8 cellular contexts compared by ENCODE assay signal in the genomic region with DNA sequence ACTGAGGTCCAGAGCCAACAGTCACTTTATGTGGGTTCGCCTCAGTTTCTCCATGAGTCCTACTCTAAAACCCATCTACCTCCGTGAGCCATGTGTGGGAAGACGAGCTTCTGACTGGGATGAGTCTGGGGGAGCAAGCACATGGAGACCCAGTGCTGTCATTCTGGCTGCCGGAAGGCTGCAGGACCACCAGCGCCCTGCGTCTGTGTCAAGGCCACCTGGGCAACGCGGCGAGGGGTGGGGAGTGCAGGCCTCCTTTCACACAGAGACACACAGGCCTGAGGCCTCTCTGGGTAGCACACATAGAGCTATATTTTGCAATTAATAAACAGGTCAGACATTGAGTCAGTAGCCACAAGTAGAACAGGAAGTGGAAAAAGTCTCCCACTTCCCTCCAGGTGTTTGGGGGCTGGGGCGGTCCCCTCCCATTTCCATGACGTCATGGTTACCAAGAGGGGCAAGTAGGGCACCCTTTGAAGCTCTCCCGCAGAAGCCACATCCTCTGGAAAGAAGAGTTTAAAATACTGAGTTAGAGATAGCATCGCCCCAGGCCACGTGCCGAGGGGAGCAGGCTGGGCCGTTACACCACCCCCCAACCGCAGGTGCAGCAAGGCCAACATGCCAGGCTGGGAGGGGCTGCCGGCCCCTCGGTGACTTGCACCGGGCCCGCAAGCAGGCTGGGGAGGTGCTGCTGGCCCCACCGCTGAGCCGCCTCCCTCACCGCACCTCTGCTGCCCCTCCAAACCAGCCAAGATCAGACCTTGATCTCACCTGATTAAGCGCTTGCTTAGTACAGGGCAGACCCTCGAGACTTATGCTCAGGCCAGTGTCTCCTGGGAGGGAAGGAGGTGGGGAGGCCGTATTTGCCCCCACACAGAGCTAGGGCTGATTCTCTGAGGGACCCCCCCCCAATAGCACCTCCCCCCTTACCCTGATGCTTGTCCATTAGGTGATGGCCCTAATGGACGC. TPM values are rescaled to one million over a fixed set of nuclear protein-coding genes. Genes with fewer than 3 reads are reported as not detected.
DNase-seq lines count a peak whose midpoint lies in the region; ATAC-seq and TF ChIP-seq lines count a peak whose summit lies in the region.

No MANE protein-coding gene starts in this region.

- peak overlapping the region; percentile 24 for H3K4me3 Mint-ChIP-seq in Calu3 (ENCODE audit: low read depth, unreplicated experiment)
- peak overlapping the region; percentile 76 for H3K4me3 Mint-ChIP-seq in activated CD4-positive, alpha-beta T cell treated with anti-CD3 and anti-CD28 coated beads for 36 hours

- peak overlapping the region; percentile 67 for H3K4me3 ChIP-seq in coronary artery

- in situ Hi-C loops in KBM-7 (cut with MboI; ENCODE audit: low pct_unique_long_range_greater_than_20kb, low sequenced_read_pairs) = no loop called here

- CTCF ChIA-PET in Calu3 (lab: Charles Lee) = interaction anchor here (0.6 to 1.9 kb wide), 14 partner anchors 14 to 295 kb away, joined by 3 to 18 read pairs (median 3); a partner anchor contains a TSS
- CTCF ChIA-PET in activated CD4-positive, alpha-beta T cell treated with anti-CD3 and anti-CD28 coated beads for 36 hours (lab: Charles Lee) = interaction anchor here (0.6 to 5.9 kb wide), 52 partner anchors 9 to 822 kb away, joined by 3 to 195 read pairs (median 4); a partner anchor contains a TSS

- H3K36me3 Mint-ChIP-seq in Calu3 (ENCODE audit: insufficient read depth, unreplicated experiment) = peaks cover 36% of the 10 kb centered on the region
- peaks cover 41% of the 10 kb centered on the region for H3K36me3 Mint-ChIP-seq in activated CD4-positive, alpha-beta T cell treated with anti-CD3 and anti-CD28 coated beads for 36 hours (ENCODE audit: low read depth)

- ATAC-seq in GM21619 (IDR thresholded peaks at IDR 0.05; ENCODE audit: unreplicated experiment) = peak; percentile 59
- peak; percentile 60 for ATAC-seq in activated CD4-positive, alpha-beta T cell treated with anti-CD3 and anti-CD28 coated beads for 36 hours

- intact Hi-C loops in Calu3 (cut with micrococcal nuclease; ENCODE audit: unreplicated experiment) = loop anchor here (2.0 to 5.0 kb wide), 3 partner anchors 96 to 426 kb away; a partner anchor contains a TSS
- intact Hi-C loops in activated CD4-positive, alpha-beta T cell treated with anti-CD3 and anti-CD28 coated beads for 36 hours (cut with DNase I, micrococcal nuclease) = loop anchor here (1.0 to 10.0 kb wide), 26 partner anchors 19 to 1289 kb away; a partner anchor contains a TSS

- H3K27me3 Mint-ChIP-seq in Calu3 (ENCODE audit: unreplicated experiment) = no peaks in the 10 kb centered on the region
- H3K27me3 Mint-ChIP-seq in activated CD4-positive, alpha-beta T cell treated with anti-CD3 and anti-CD28 coated beads for 36 hours = no peaks in the 10 kb centered on the region

- BruUV-seq in Calu3 (replicated peaks; lab: Mats Ljungman, UMichigan) = no TSS peak

- DNase-seq in Calu3 = peak; percentile 77
- DNase-seq in KBM-7 = peak; percentile 99
- peak; percentile 99 for DNase-seq in activated CD4-positive, alpha-beta T cell treated with anti-CD3 and anti-CD28 coated beads for 36 hours
- no peak for DNase-seq in coronary artery (ENCODE audit: low spot score)
- DNase-seq in myocyte (ENCODE audit: low read depth) = peak; percentile 68
- DNase-seq in stimulated activated naive CD4-positive, alpha-beta T cell (lab: John Stamatoyannopoulos, UW) = peak; percentile 89 to 99 (median 98)
- DNase-seq in cortex of kidney (lab: John Stamatoyannopoulos, UW) = no peak

- no peak for TF ChIP-seq CTCF in Calu3 (IDR thresholded peaks at IDR 0.05; ENCODE audit: unreplicated experiment)
- TF ChIP-seq CTCF in coronary artery (IDR thresholded peaks at IDR 0.05) = no peak

- H3K27ac Mint-ChIP-seq in Calu3 (ENCODE audit: unreplicated experiment) = peak overlapping the region; percentile 96
- peak overlapping the region; percentile 100 for H3K27ac Mint-ChIP-seq in activated CD4-positive, alpha-beta T cell treated with anti-CD3 and anti-CD28 coated beads for 36 hours

- peak overlapping the region in 1 of 2 donors; percentile 64 for H3K27ac ChIP-seq in coronary artery

- H3K9me3 Mint-ChIP-seq in Calu3 (ENCODE audit: low read depth, unreplicated experiment) = no peaks in the 10 kb centered on the region
- no peaks in the 10 kb centered on the region for H3K9me3 Mint-ChIP-seq in activated CD4-positive, alpha-beta T cell treated with anti-CD3 and anti-CD28 coated beads for 36 hours (ENCODE audit: low read depth)

- H3K4me1 Mint-ChIP-seq in Calu3 (ENCODE audit: low read depth, unreplicated experiment) = peaks cover 55% of the 10 kb centered on the region
- H3K4me1 Mint-ChIP-seq in activated CD4-positive, alpha-beta T cell treated with anti-CD3 and anti-CD28 coated beads for 36 hours = peaks cover 86% of the 10 kb centered on the region

- POLR2A ChIA-PET in activated CD4-positive, alpha-beta T cell treated with anti-CD3 and anti-CD28 coated beads for 36 hours (lab: Charles Lee) = interaction anchor here (0.6 to 2.9 kb wide), 35 partner anchors 9 to 655 kb away, joined by 3 to 34 read pairs (median 5); a partner anchor contains a TSS

RNA-seq across cellular contexts. Expression of a gene that starts 32.7 kb away (rescaled TPM):
- total RNA-seq in Calu3 (2022) = 196 and 197 TPM in 2 replicates
- 100 to 1,000 TPM; 265 to 302 TPM for total RNA-seq in activated CD4-positive, alpha-beta T cell treated with anti-CD3 and anti-CD28 coated beads for 36 hours
- 269 and 398 TPM in 2 replicates for total RNA-seq in myocyte
- 450 TPM for polyA plus RNA-seq in myocyte (2012)

RNA-seq across cellular contexts. Expression of a gene that starts 41.8 kb away (rescaled TPM):
- 11.2 and 11.6 TPM in 2 replicates for total RNA-seq in Calu3 (2022)
- 10 to 100 TPM in 1 of 2 experiments, 1 to 10 TPM in 1; 8.3 to 10.5 TPM for total RNA-seq in activated CD4-positive, alpha-beta T cell treated with anti-CD3 and anti-CD28 coated beads for 36 hours
- total RNA-seq in myocyte = 28.5 and 33.2 TPM in 2 replicates
- polyA plus RNA-seq in myocyte (2012) = 110 TPM

Comparison
In these comparisons a context has a peak if more than half of its experiments do, and no peak if none do; other contexts are left out.
1. DNase-seq: peak in Calu3 (single experiment), KBM-7 (single experiment), activated CD4-positive, alpha-beta T cell treated with anti-CD3 and anti-CD28 coated beads for 36 hours (single experiment), myocyte (single experiment) and stimulated activated naive CD4-positive, alpha-beta T cell (6 of 6); none in coronary artery (single experiment) and cortex of kidney (single experiment).